ENCODE assay signal across 7 cellular contexts in the genomic region with DNA sequence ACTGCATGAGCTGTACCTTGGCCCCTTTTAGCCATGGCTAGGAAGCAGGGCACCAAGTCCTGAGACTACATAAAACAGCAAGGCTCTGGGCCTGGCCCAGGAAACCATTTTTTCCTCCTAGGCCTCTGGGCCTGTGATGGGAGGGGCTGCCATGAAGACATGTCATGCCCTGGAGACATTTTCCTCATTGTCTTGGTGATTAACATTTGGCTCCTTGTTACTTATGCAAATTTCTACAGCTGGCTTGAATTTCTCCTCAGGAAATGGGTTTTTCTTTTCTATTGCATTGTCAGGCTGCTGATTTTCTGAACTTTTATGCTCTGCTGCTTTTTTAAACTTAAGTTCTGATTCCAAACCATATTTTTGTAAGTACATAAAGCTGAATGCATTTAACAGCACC.
DNase-seq lines count a peak whose midpoint lies in the region; ATAC-seq, FAIRE-seq and TF ChIP-seq lines count a peak whose summit lies in the region.
"Not testable (repeated sequence)": the region's sequence is repeated elsewhere in the genome, so short reads cannot be mapped to it uniquely, and the experiment has no call there.

No MANE protein-coding gene starts in this region.

- CTCF ChIA-PET in A549 (lab: Yijun Ruan, JAX); OCI-LY7 (lab: Charles Lee; ENCODE audit: unreplicated experiment); HepG2 (lab: Yijun Ruan, JAX; ENCODE audit: low intra/inter-chr PET ratio, low total read pairs): not testable (repeated sequence)
- CTCF ChIA-PET in activated naive CD4-positive, alpha-beta T cell treated with anti-CD3 and anti-CD28 coated beads for 36 hours (lab: Charles Lee): interaction anchor here (0.8 kb wide), 1 partner anchor 71 kb away, joined by 3 read pairs; no protein-coding TSS in a partner anchor
- CTCF ChIA-PET in H1 (lab: Charles Lee; ENCODE audit: partially characterized antibody): interaction anchor here (1.3 kb wide), 1 partner anchor 16 kb away, joined by 3 read pairs; no protein-coding TSS in a partner anchor

- not testable (repeated sequence) for H3K4me1 Mint-ChIP-seq in activated naive CD4-positive, alpha-beta T cell treated with anti-CD3 and anti-CD28 coated beads for 36 hours (ENCODE audit: low read depth)

- H3K23me2 ChIP-seq in H1 (ENCODE audit: low read depth, low read length): not testable (repeated sequence)

- not testable (repeated sequence) for H3K23ac ChIP-seq in H1 (ENCODE audit: insufficient read length)

- not testable (repeated sequence) for TF ChIP-seq RAD21 in A549 (conservative IDR thresholded peaks at IDR 0.05 in 1 of 2, IDR thresholded peaks at IDR 0.05 in 1 of 2); H1 (IDR thresholded peaks at IDR 0.05 in 1 of 2, conservative IDR thresholded peaks at IDR 0.05 in 1 of 2; ENCODE audit: low read depth in 2 of 2, low read length in 2 of 2); HepG2 (CRISPR knock-in tag; IDR thresholded peaks at IDR 0.05)

- not testable (repeated sequence) for H3K18ac ChIP-seq in H1 (ENCODE audit: extremely low read depth, low read length)

- peaks cover 25% of the 10 kb centered on the region for H3K36me3 Mint-ChIP-seq in activated naive CD4-positive, alpha-beta T cell treated with anti-CD3 and anti-CD28 coated beads for 36 hours (ENCODE audit: low read depth)

- not testable (repeated sequence) for DNase-seq in A549 (ENCODE audit: low read depth in 1 of 2, low spot score in 1 of 2); H1 (ENCODE audit: low read depth in 1 of 2, low spot score in 2 of 2); HepG2 (ENCODE audit: low spot score)
- DNase-seq in OCI-LY7 (ENCODE audit: low spot score): peak; percentile 16
- DNase-seq in activated naive CD4-positive, alpha-beta T cell treated with anti-CD3 and anti-CD28 coated beads for 36 hours: peak; percentile 6

- H3F3A ChIP-seq in DOHH2 (ENCODE audit: control insufficient read depth, insufficient read depth): not testable (repeated sequence)
- peaks cover 12% of the 10 kb centered on the region; the same call in 1 of the 2 replicates for H3F3A ChIP-seq in SU-DHL-6 (ENCODE audit: insufficient read depth)

- H3K79me1 ChIP-seq in H1 (ENCODE audit: low read depth, low read length): not testable (repeated sequence)

- not testable (repeated sequence) for H3K9ac ChIP-seq in SU-DHL-6 (ENCODE audit: low read length); H1 (replicated peaks in 1 of 4; ENCODE audit: extremely low read depth in 1 of 4, low read depth in 3 of 4, low read length in 3 of 4); HepG2 (ENCODE audit: insufficient read depth, low read depth, low read length)

- not testable (repeated sequence) for H3K9me3 ChIP-seq in A549
- H3K9me3 ChIP-seq in DOHH2 (ENCODE audit: control insufficient read depth, insufficient read depth, low read length) (peaks cover 22% of the 10 kb centered on the region), OCI-LY7 (ENCODE audit: low read length) (peaks cover 45% of the 10 kb centered on the region), SU-DHL-6 (ENCODE audit: insufficient read depth, low read length) (peaks cover 24% of the 10 kb centered on the region), H1 (ENCODE audit: insufficient read depth in 2 of 2, low read depth in 1 of 2, low read length in 1 of 2) (peaks cover 18 to 19% of the 10 kb centered on the region in 2 experiments), HepG2 (ENCODE audit: low read length) (peaks cover 30% of the 10 kb centered on the region)

- not testable (repeated sequence) for H3K4me1 ChIP-seq in A549; OCI-LY7 (ENCODE audit: insufficient read depth, low read length, poor library complexity, severe bottlenecking); H1 (replicated peaks in 1 of 4; ENCODE audit: control insufficient read depth in 3 of 4, insufficient read depth in 4 of 4, low read length in 3 of 4); HepG2 (ENCODE audit: insufficient read depth, low read length)
- peaks cover 26% of the 10 kb centered on the region for H3K4me1 ChIP-seq in DOHH2 (ENCODE audit: control insufficient read depth, low read length)

- H3K27ac ChIP-seq in A549; DOHH2 (ENCODE audit: low read depth, low read length); OCI-LY7 (ENCODE audit: low read depth, low read length, poor library complexity, severe bottlenecking); H1 (ENCODE audit: low read depth, low read length); HepG2 (ENCODE audit: extremely low read length, insufficient read depth, low read length): not testable (repeated sequence)
- H3K27ac ChIP-seq in SU-DHL-6 (ENCODE audit: low read depth, low read length): 0 out of 2 replicates have a peak overlapping the region, but pooled peaks have one; percentile 26

- not testable (repeated sequence) for H4K20me1 ChIP-seq in DOHH2 (ENCODE audit: control insufficient read depth, insufficient read depth, low read depth, low read length); OCI-LY7 (ENCODE audit: insufficient read depth, low read length); SU-DHL-6 (ENCODE audit: low read depth, low read length); H1 (replicated peaks in 1 of 2; ENCODE audit: control insufficient read depth in 1 of 2, insufficient read depth in 2 of 2, low read length in 2 of 2); HepG2 (ENCODE audit: insufficient read depth, low read length)

- H3K79me2 ChIP-seq in DOHH2 (ENCODE audit: control insufficient read depth, low read length) (peaks cover 98% of the 10 kb centered on the region), OCI-LY7 (ENCODE audit: insufficient read depth, low read depth, low read length) (peaks cover 67% of the 10 kb centered on the region), SU-DHL-6 (ENCODE audit: insufficient read depth, low read length) (peaks cover 99% of the 10 kb centered on the region), H1 (ENCODE audit: control insufficient read depth in 1 of 2, insufficient read depth in 2 of 2, low read length in 2 of 2) (peaks cover 0 to 35% of the 10 kb centered on the region in 2 experiments; a peak in 2 of 4 replicates), HepG2 (ENCODE audit: insufficient read depth, low read length) (peaks cover 23% of the 10 kb centered on the region)

- H2AFZ ChIP-seq in OCI-LY7 (ENCODE audit: low read length); SU-DHL-6 (ENCODE audit: low read depth, low read length, severe bottlenecking); H1 (ENCODE audit: low read length); HepG2 (ENCODE audit: low read length): not testable (repeated sequence)

- H3K36me3 ChIP-seq in DOHH2 (ENCODE audit: control insufficient read depth, low read length): peaks cover 41% of the 10 kb centered on the region
- peaks cover 73% of the 10 kb centered on the region for H3K36me3 ChIP-seq in OCI-LY7 (ENCODE audit: insufficient read depth, low read length)
- peaks cover 34% of the 10 kb centered on the region for H3K36me3 ChIP-seq in SU-DHL-6 (ENCODE audit: low read length)
- H3K36me3 ChIP-seq in H1 (ENCODE audit: control insufficient read depth in 2 of 4, insufficient read depth in 4 of 4, low read length in 3 of 4); HepG2 (replicated peaks in 1 of 2; ENCODE audit: control insufficient read depth in 1 of 2, insufficient read depth in 2 of 2, low read length in 2 of 2): not testable (repeated sequence)

- H3K4me3 ChIP-seq in A549; OCI-LY7 (ENCODE audit: low read depth, low read length, poor library complexity, severe bottlenecking); SU-DHL-6 (ENCODE audit: insufficient read depth, low read length, poor library complexity, severe bottlenecking); H1 (ENCODE audit: extremely low read depth in 1 of 4, insufficient read depth in 2 of 4, low read depth in 3 of 4, low read length in 4 of 4); HepG2 (replicated peaks in 1 of 3; ENCODE audit: insufficient read depth in 1 of 3, low read depth in 2 of 3, low read length in 3 of 3): not testable (repeated sequence)
- 0 out of 2 replicates have a peak overlapping the region, but pooled peaks have one; percentile 4 for H3K4me3 ChIP-seq in DOHH2 (ENCODE audit: low read length)

- intact Hi-C loops in OCI-LY7 (cut with micrococcal nuclease; ENCODE audit: unreplicated experiment); activated naive CD4-positive, alpha-beta T cell treated with anti-CD3 and anti-CD28 coated beads for 36 hours (cut with micrococcal nuclease); HepG2 (cut with micrococcal nuclease; ENCODE audit: unreplicated experiment): not testable (repeated sequence)

- not testable (repeated sequence) for H3K4me3 Mint-ChIP-seq in activated naive CD4-positive, alpha-beta T cell treated with anti-CD3 and anti-CD28 coated beads for 36 hours

- H3K4me2 ChIP-seq in A549; DOHH2 (ENCODE audit: low read length); OCI-LY7 (ENCODE audit: low read length); SU-DHL-6 (ENCODE audit: low read depth, low read length, poor library complexity, severe bottlenecking); H1 (ENCODE audit: insufficient read depth in 1 of 2, low read depth in 2 of 2, low read length in 2 of 2); HepG2 (ENCODE audit: low read depth, low read length): not testable (repeated sequence)

- not testable (repeated sequence) for H3K4ac ChIP-seq in H1 (replicated peaks; ENCODE audit: insufficient read length, low read depth, low read length)

- H3K14ac ChIP-seq in H1 (ENCODE audit: insufficient read length): not testable (repeated sequence)

- not testable (repeated sequence) for H3K56ac ChIP-seq in H1 (replicated peaks; ENCODE audit: insufficient read length, low read depth, low read length)

- not testable (repeated sequence) for TF ChIP-seq CTCF in A549 (IDR thresholded peaks at IDR 0.05); DOHH2 (IDR thresholded peaks at IDR 0.05; ENCODE audit: low read depth, low read length, poor library complexity, severe bottlenecking); OCI-LY7 (conservative IDR thresholded peaks at IDR 0.05; ENCODE audit: low read length); SU-DHL-6 (IDR thresholded peaks at IDR 0.05; ENCODE audit: insufficient read depth, low read length, poor library complexity, severe bottlenecking); H1 (IDR thresholded peaks at IDR 0.05; ENCODE audit: control extremely low read depth in 1 of 3, insufficient read depth in 1 of 3, low read depth in 1 of 3, low read length in 3 of 3); HepG2 (CRISPR knock-in tag; IDR thresholded peaks at IDR 0.05)

- not testable (repeated sequence) for H2BK120ac ChIP-seq in H1 (replicated peaks; ENCODE audit: low read depth, low read length)

- not testable (repeated sequence) for H3K27me3 ChIP-seq in DOHH2 (ENCODE audit: control insufficient read depth, low read length); SU-DHL-6 (ENCODE audit: low read length); H1 (replicated peaks in 1 of 4; ENCODE audit: control insufficient read depth in 3 of 4, extremely low read depth in 1 of 4, insufficient read depth in 3 of 4, low read length in 3 of 4); HepG2 (ENCODE audit: control insufficient read depth in 1 of 2, insufficient read depth in 2 of 2, low read length in 2 of 2)

- H3K27ac Mint-ChIP-seq in activated naive CD4-positive, alpha-beta T cell treated with anti-CD3 and anti-CD28 coated beads for 36 hours: not testable (repeated sequence)

- TF ChIP-seq POLR2A in A549 (IDR thresholded peaks at IDR 0.05; ENCODE audit: low read length); H1 (IDR thresholded peaks at IDR 0.05; ENCODE audit: control extremely low read depth in 1 of 2, low read depth in 2 of 2, low read length in 2 of 2); HepG2 (IDR thresholded peaks at IDR 0.05; ENCODE audit: insufficient read depth in 1 of 2, low read depth in 2 of 2, low read length in 2 of 2): not testable (repeated sequence)

- not testable (repeated sequence) for FAIRE-seq in A549 (lab: Jason Lieb, UNC); H1 (lab: Jason Lieb, UNC); HepG2 (lab: Jason Lieb, UNC)

- not testable (repeated sequence) for H2BK15ac ChIP-seq in H1 (ENCODE audit: low read length)

- not testable (repeated sequence) for H2BK12ac ChIP-seq in H1 (ENCODE audit: low read depth, low read length)

- not testable (repeated sequence) for ATAC-seq in A549, HepG2

- H4K8ac ChIP-seq in H1 (ENCODE audit: extremely low read depth, insufficient read depth, low read length): not testable (repeated sequence)

- not testable (repeated sequence) for H3K27me3 Mint-ChIP-seq in activated naive CD4-positive, alpha-beta T cell treated with anti-CD3 and anti-CD28 coated beads for 36 hours (ENCODE audit: low read depth)

- peaks cover 28% of the 10 kb centered on the region for H3K9me3 Mint-ChIP-seq in activated naive CD4-positive, alpha-beta T cell treated with anti-CD3 and anti-CD28 coated beads for 36 hours

- not testable (repeated sequence) for TF ChIP-seq EP300 in A549 (IDR thresholded peaks at IDR 0.05); H1 (IDR thresholded peaks at IDR 0.05; ENCODE audit: borderline replicate concordance in 1 of 2, low read depth in 2 of 2, low read length in 2 of 2); HepG2 (IDR thresholded peaks at IDR 0.05; ENCODE audit: low read depth in 2 of 2, low read length in 2 of 2); HepG2 (CRISPR knock-in tag; IDR thresholded peaks at IDR 0.05; ENCODE audit: borderline replicate concordance)

- not testable (repeated sequence) for H2BK5ac ChIP-seq in H1 (ENCODE audit: low read depth, low read length)

- in situ Hi-C loops in HepG2 (cut with HindIII; ENCODE audit: extremely low pct_ligation_motif_present, low pct_unique_long_range_greater_than_20kb): not testable (repeated sequence)

- H2AK5ac ChIP-seq in H1 (ENCODE audit: low read depth, low read length): not testable (repeated sequence)

- H2BK20ac ChIP-seq in H1 (ENCODE audit: low read length): not testable (repeated sequence)

- H3K9me2 ChIP-seq in DOHH2 (replicated peaks; ENCODE audit: control insufficient read depth, low read length); OCI-LY7 (ENCODE audit: insufficient read depth, low read length); SU-DHL-6 (replicated peaks; ENCODE audit: insufficient read depth, low read length): not testable (repeated sequence)

- H4K5ac ChIP-seq in H1 (ENCODE audit: insufficient read length, low read depth, low read length): not testable (repeated sequence)

- BruUV-seq in OCI-LY7 (replicated peaks; lab: Mats Ljungman, UMichigan); HepG2 (replicated peaks; lab: Mats Ljungman, UMichigan): not testable (repeated sequence)

- not testable (repeated sequence) for H4K91ac ChIP-seq in H1 (replicated peaks; ENCODE audit: insufficient read length, low read length)

- POLR2A ChIA-PET in A549 (lab: Yijun Ruan, JAX); H1 (lab: Charles Lee; ENCODE audit: partially characterized antibody); HepG2 (lab: Yijun Ruan, JAX): not testable (repeated sequence)
- POLR2A ChIA-PET in OCI-LY7 (lab: Charles Lee): interaction anchor here (0.6 to 1.2 kb wide), 2 partner anchors 9 to 16 kb away, joined by 3 read pairs; no protein-coding TSS in a partner anchor
